ENCODE assay signal across 8 cellular contexts in the genomic region with DNA sequence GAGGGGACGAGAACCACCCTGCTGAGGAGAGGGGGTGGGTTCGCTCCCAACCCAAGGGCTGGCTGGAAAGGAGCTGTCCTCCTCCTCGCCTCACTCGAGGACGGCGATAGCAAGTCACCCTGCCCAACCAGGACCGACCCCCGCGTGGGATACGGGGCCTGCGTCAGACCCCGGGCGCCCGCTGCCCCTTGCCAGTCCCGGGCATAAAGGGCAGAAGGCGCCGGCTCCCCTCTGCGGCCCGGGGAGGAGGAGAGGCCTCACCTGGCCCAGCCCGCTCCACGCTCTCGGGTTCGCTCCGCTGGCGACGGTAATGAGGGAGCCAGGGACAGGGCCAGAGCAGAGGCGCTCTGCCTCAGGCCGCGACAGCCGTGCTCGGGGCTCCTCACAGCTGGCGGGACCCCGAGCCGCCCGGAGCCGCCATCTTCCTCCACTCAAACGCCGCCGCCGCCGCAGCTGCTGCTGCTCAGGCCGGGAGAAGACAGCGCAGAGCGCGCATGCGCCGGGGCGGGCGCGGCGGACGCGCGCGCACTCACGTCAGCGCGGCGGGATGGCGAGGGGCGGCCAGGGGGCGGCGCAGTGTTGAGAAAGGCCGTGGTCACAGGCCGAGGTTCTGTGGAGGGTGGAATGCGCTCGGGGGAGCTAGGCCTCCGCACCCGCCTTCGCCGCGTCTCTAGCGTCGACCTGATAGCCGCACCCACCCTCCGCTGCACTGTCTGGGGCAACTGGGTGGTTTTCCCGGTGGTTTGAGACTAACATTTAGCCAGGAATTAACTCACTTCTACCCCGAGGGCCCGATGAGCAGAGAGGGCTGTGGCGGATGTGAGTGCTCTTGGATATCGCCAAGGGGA. TPM values are rescaled to one million over a fixed set of nuclear protein-coding genes. Genes with fewer than 3 reads are reported as not detected.
A peak's percentile ranks its signal among the peaks of the same experiment; 100 is the strongest.
DNase-seq lines count a peak whose midpoint lies in the region; ATAC-seq, FAIRE-seq and TF ChIP-seq lines count a peak whose summit lies in the region.

Gene FBXO42 (minus strand): TSS at position 487 of the 848 bp plus-strand sequence. CDS start 37,062 bp downstream, outside the sequence.

- ATAC-seq in GM21526 (IDR thresholded peaks at IDR 0.05; ENCODE audit: low FRiP score, unreplicated experiment), result peak; percentile 75

- H3F3A ChIP-seq in OCI-LY1 (ENCODE audit: insufficient read depth, low read length), result no peaks in the 10 kb centered on the region

- peaks cover 44% of the 10 kb centered on the region for H3K79me2 ChIP-seq in OCI-LY1 (ENCODE audit: insufficient read depth, low read length)
- peaks cover 47% of the 10 kb centered on the region for H3K79me2 ChIP-seq in endothelial cell of umbilical vein (ENCODE audit: control insufficient read depth, insufficient read depth, low read length)

- H3K27ac ChIP-seq in OCI-LY1 (ENCODE audit: low read depth, low read length, poor library complexity, severe bottlenecking) (peak within 1 kb of the TSS; percentile 87), endothelial cell of umbilical vein (ENCODE audit: insufficient read depth, low read depth, low read length) (peak within 1 kb of the TSS; percentile 86)

- CTCF ChIA-PET in endothelial cell of umbilical vein (lab: Charles Lee), result interaction anchor here (0.5 to 6.3 kb wide), 11 partner anchors 11 to 531 kb away, joined by 3 to 76 read pairs (median 3); partner anchors contain the start of gene NECAP2

- H3K4me1 ChIP-seq in OCI-LY1 (ENCODE audit: insufficient read depth, low read length, severe bottlenecking) (peaks cover 35% of the 10 kb centered on the region), endothelial cell of umbilical vein (ENCODE audit: control insufficient read depth, extremely low read depth, insufficient read depth, low read length) (peaks cover 26% of the 10 kb centered on the region)

- dilution Hi-C loops in endothelial cell of umbilical vein (cut with MboI; ENCODE audit: extremely low pct_ligation_motif_present, low sequenced_read_pairs), result no loop called here

- no peaks in the 10 kb centered on the region for H4K20me1 ChIP-seq in OCI-LY1 (ENCODE audit: insufficient read depth, low read length)
- H4K20me1 ChIP-seq in endothelial cell of umbilical vein (replicated peaks; ENCODE audit: control insufficient read depth, extremely low read depth, insufficient read depth, low read length), result no peaks in the 10 kb centered on the region

- no peaks in the 10 kb centered on the region for H3K9me3 ChIP-seq in OCI-LY1 (ENCODE audit: low read length)
- no peaks in the 10 kb centered on the region for H3K9me3 ChIP-seq in endothelial cell of umbilical vein (replicated peaks; ENCODE audit: control insufficient read depth, insufficient read depth, low read length)

- intact Hi-C loops in endothelial cell of umbilical vein (cut with micrococcal nuclease), result loop anchor here (1.0 to 5.0 kb wide), 4 partner anchors 85 to 145 kb away; partner anchors contain the start of gene NECAP2

- peak; percentile 66 for FAIRE-seq in endothelial cell of umbilical vein (lab: Jason Lieb, UNC)

- H3K4me2 ChIP-seq in OCI-LY1 (ENCODE audit: low read length) (peak within 1 kb of the TSS; percentile 92), endothelial cell of umbilical vein (ENCODE audit: insufficient read depth, low read length) (peak within 1 kb of the TSS; percentile 99)

- BruUV-seq in endothelial cell of umbilical vein (replicated peaks; lab: Mats Ljungman, UMichigan), result no TSS peak

- H3K9ac ChIP-seq in OCI-LY1 (ENCODE audit: low read length) (peak within 1 kb of the TSS; percentile 94), endothelial cell of umbilical vein (replicated peaks; ENCODE audit: extremely low read depth, insufficient read depth, low read length) (peak within 1 kb of the TSS; percentile 79)

- peak; percentile 80 for TF ChIP-seq POLR2A in endothelial cell of umbilical vein (IDR thresholded peaks at IDR 0.05; ENCODE audit: low read depth, low read length)

- DNase-seq in DMS 273 (lab: John Stamatoyannopoulos, UW; ENCODE audit: unreplicated experiment) (peak; percentile 97), HuH-7.5 (ENCODE audit: low spot score) (peak; percentile 78), endothelial cell of umbilical vein (ENCODE audit: low read depth, low spot score) (peak; percentile 96), middle frontal gyrus (ENCODE audit: extremely low spot score, low spot score) (peak; percentile 86)
- peak; percentile 90 for DNase-seq in activated CD8-positive, alpha-beta memory T cell treated with anti-CD3 and anti-CD28 coated beads, Interleukin-2, amount 50 U/mL, for 4 hours
- DNase-seq in stimulated activated CD8-positive, alpha-beta memory T cell treated with anti-CD3 and anti-CD28 coated beads, Interleukin-2, amount 100 ng/mL, for 48 hours (ENCODE audit: low read depth in 2 of 2), result peak; percentile 86

- TF ChIP-seq CTCF in OCI-LY1 (IDR thresholded peaks at IDR 0.05; ENCODE audit: low read length) (peak; percentile 53), endothelial cell of umbilical vein (IDR thresholded peaks at IDR 0.05; ENCODE audit: extremely low read depth in 1 of 2, insufficient read depth in 1 of 2, low read depth in 1 of 2, low read length in 2 of 2) (peak; percentile 36 to 50)

- POLR2A ChIA-PET in endothelial cell of umbilical vein (lab: Charles Lee), result interaction anchor here (1.1 kb wide), 1 partner anchor 103 kb away, joined by 4 read pairs; no protein-coding TSS in a partner anchor

- H3K9me1 ChIP-seq in endothelial cell of umbilical vein (replicated peaks; ENCODE audit: control insufficient read depth, extremely low read depth, insufficient read depth, low read length), result no peaks in the 10 kb centered on the region

- H3K27me3 ChIP-seq in OCI-LY1 (ENCODE audit: insufficient read depth, low read length) (no peaks in the 10 kb centered on the region), endothelial cell of umbilical vein (ENCODE audit: control insufficient read depth in 2 of 2, insufficient read depth in 2 of 2, low read length in 2 of 2) (no peaks in the 10 kb centered on the region)

- no peaks in the 10 kb centered on the region for H3K9me2 ChIP-seq in OCI-LY1 (ENCODE audit: low read depth, low read length)

- H2AFZ ChIP-seq in OCI-LY1 (ENCODE audit: low read length), result peak within 1 kb of the TSS; percentile 20; the same call in 1 of the 2 replicates
- peak within 1 kb of the TSS; percentile 92 for H2AFZ ChIP-seq in endothelial cell of umbilical vein (ENCODE audit: low read depth, low read length)

- H3K36me3 ChIP-seq in OCI-LY1 (ENCODE audit: insufficient read depth, low read length) (no peaks in the 10 kb centered on the region), endothelial cell of umbilical vein (ENCODE audit: control insufficient read depth in 2 of 2, extremely low read depth in 1 of 2, insufficient read depth in 2 of 2, low read length in 2 of 2) (no peaks in the 10 kb centered on the region)

- H3K4me3 ChIP-seq in OCI-LY1 (ENCODE audit: low read depth, low read length, poor library complexity, severe bottlenecking) (peak within 1 kb of the TSS; percentile 81), endothelial cell of umbilical vein (replicated peaks in 1 of 3; ENCODE audit: insufficient read depth in 1 of 3, low read depth in 1 of 3, low read length in 3 of 3) (peak within 1 kb of the TSS; percentile 66 to 88 (median 85))

TF ChIP-seq in endothelial cell of umbilical vein, 7 proteins besides CTCF, POLR2A, EP300 and RAD21:
- TF ChIP-seq GATA2 (IDR thresholded peaks at IDR 0.05; ENCODE audit: insufficient read depth, insufficient read length, low read depth, low read length), result no peak
- peak; percentile 87 for TF ChIP-seq POLR2AphosphoS5 (IDR thresholded peaks at IDR 0.05; ENCODE audit: insufficient read depth, low read depth, low read length)
- no peak for TF ChIP-seq JUN (IDR thresholded peaks at IDR 0.05; ENCODE audit: borderline replicate concordance, insufficient read depth, insufficient read length, low read depth)
- TF ChIP-seq, protein P1, sequence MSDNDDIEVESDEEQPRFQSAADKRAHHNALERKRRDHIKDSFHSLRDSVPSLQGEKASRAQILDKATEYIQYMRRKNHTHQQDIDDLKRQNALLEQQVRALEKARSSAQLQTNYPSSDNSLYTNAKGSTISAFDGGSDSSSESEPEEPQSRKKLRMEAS (IDR thresholded peaks at IDR 0.05; ENCODE audit: insufficient read depth, insufficient read length), result peak; percentile 6
TF ChIP-seq in endothelial cell of umbilical vein: peak in this region for 2.

RNA-seq across cellular contexts. Expression of gene FBXO42, which starts in this region (rescaled TPM):
- 16.3 and 17.3 TPM in 2 replicates for total RNA-seq in endothelial cell of umbilical vein
- polyA plus RNA-seq in endothelial cell of umbilical vein, result 17.1 and 20.4 TPM in 2 replicates
- 20.5 and 22.0 TPM in 2 replicates for polyA plus RNA-seq in endothelial cell of umbilical vein (2011; cell fraction: cytosol; rRNA removed)
- polyA plus RNA-seq in endothelial cell of umbilical vein (2011; cell fraction: nucleus; rRNA removed), result 36.4 and 37.7 TPM in 2 replicates
- polyA plus RNA-seq in endothelial cell of umbilical vein (2012), result 9.6 and 13.4 TPM in 2 replicates
- polyA minus RNA-seq in endothelial cell of umbilical vein, result 27.7 and 28.5 TPM in 2 replicates
- 7.8 TPM for polyA minus RNA-seq in endothelial cell of umbilical vein (2011; cell fraction: cytosol; rRNA and poly(A)+ RNA removed)
- 22.0 and 29.4 TPM in 2 replicates for polyA minus RNA-seq in endothelial cell of umbilical vein (2011; cell fraction: nucleus; rRNA and poly(A)+ RNA removed)

Comparison
In these comparisons a context has a peak if more than half of its experiments do, and no peak if none do; other contexts are left out.
1. Peak in every context shown above with its lines: DNase-seq, ATAC-seq, H3K4me3 ChIP-seq and H3K27ac ChIP-seq.